ENCODE assay signal across 2 cellular contexts in genomic region chr17:58313815-58314705, GRCh38.
TF ChIP-seq lines count a peak whose summit lies in the region.

No MANE protein-coding gene starts in this region.

TF ChIP-seq in SK-N-SH, 30 proteins besides CTCF, POLR2A, EP300 and RAD21 (continued from another document):
- TF ChIP-seq PBX3 (IDR thresholded peaks at IDR 0.05) (no peak), TAF1 (IDR thresholded peaks at IDR 0.05; ENCODE audit: borderline replicate concordance, low read depth, low read length) (no peak), FOXJ3 (CRISPR knock-in tag; IDR thresholded peaks at IDR 0.05) (no peak), TEAD4 (IDR thresholded peaks at IDR 0.05; ENCODE audit: borderline replicate concordance, insufficient read depth) (no peak), YY1 (IDR thresholded peaks at IDR 0.05; ENCODE audit: low read depth) (no peak), ELF1 (IDR thresholded peaks at IDR 0.05) (no peak), MAX (IDR thresholded peaks at IDR 0.05; ENCODE audit: low read depth) (no peak), REST (IDR thresholded peaks at IDR 0.05; ENCODE audit: low read depth, low read length) (no peak)

TF ChIP-seq in SK-N-SH treated with all-trans-retinoic acid at 6 μM for 48 hours, 23 proteins besides CTCF, POLR2A, EP300 and RAD21 (continued from another document):
- TF ChIP-seq POU6F1 (CRISPR knock-in tag; IDR thresholded peaks at IDR 0.05; ENCODE audit: borderline replicate concordance, low read depth) (no peak), ESRRG (CRISPR knock-in tag; IDR thresholded peaks at IDR 0.05) (no peak), TSHZ2 (CRISPR knock-in tag; IDR thresholded peaks at IDR 0.05) (no peak), GLIS3 (CRISPR knock-in tag; IDR thresholded peaks at IDR 0.05) (no peak), ZNF70 (CRISPR knock-in tag; IDR thresholded peaks at IDR 0.05) (no peak), ISL1 (CRISPR knock-in tag; IDR thresholded peaks at IDR 0.05) (no peak), TCF4 (CRISPR knock-in tag; IDR thresholded peaks at IDR 0.05; ENCODE audit: borderline replicate concordance) (no peak), OSR1 (CRISPR knock-in tag; IDR thresholded peaks at IDR 0.05) (no peak)
